Comparison of ENCODE assay signal across 22 cellular contexts in genomic region chr12:109983432-109984142, GRCh38. TPM values are rescaled to one million over a fixed set of nuclear protein-coding genes. Genes with fewer than 3 reads are reported as not detected.
DNase-seq lines count a peak whose midpoint lies in the region; ATAC-seq and TF ChIP-seq lines count a peak whose summit lies in the region.
"Had no signal": no experiment of that assay in that cellular context is flagged by ENCODE, and none has a peak within 500 bp of the region (broad histone marks: within the 10 kb centered on the region; RNA-seq: fewer than 3 reads in every experiment).

No MANE protein-coding gene starts in this region.

- H3K4me3 ChIP-seq in right atrium auricular region, result no peak overlapping the region
- H3K4me3 ChIP-seq in lower lobe of right lung, result no peak overlapping the region
- H3K4me3 ChIP-seq in upper lobe of right lung, result no peak overlapping the region
- H3K4me3 ChIP-seq: BLaER1, breast epithelium, GM23338, tibial nerve had no signal

- H3K27ac Mint-ChIP-seq in activated naive CD8-positive, alpha-beta T cell treated with anti-CD3 and anti-CD28 coated beads for 36 hours, result peak overlapping the region; percentile 38
- H3K27ac Mint-ChIP-seq: GM23338, memory B cell had no signal

- peaks cover 56% of the 10 kb centered on the region for H3K4me1 Mint-ChIP-seq in activated naive CD8-positive, alpha-beta T cell treated with anti-CD3 and anti-CD28 coated beads for 36 hours
- H3K4me1 Mint-ChIP-seq: GM23338, neural crest cell had no signal

- no peak overlapping the region for H3K27ac ChIP-seq in right atrium auricular region
- no peak overlapping the region for H3K27ac ChIP-seq in lower lobe of right lung
- no peak overlapping the region for H3K27ac ChIP-seq in upper lobe of right lung
- H3K27ac ChIP-seq: BLaER1, breast epithelium had no signal

- TF ChIP-seq CTCF in right atrium auricular region (IDR thresholded peaks at IDR 0.05), result no peak
- TF ChIP-seq CTCF in lower lobe of right lung (IDR thresholded peaks at IDR 0.05), result no peak
- no peak for TF ChIP-seq CTCF in upper lobe of right lung (IDR thresholded peaks at IDR 0.05)

- no peaks in the 10 kb centered on the region for H3K27me3 Mint-ChIP-seq in activated naive CD8-positive, alpha-beta T cell treated with anti-CD3 and anti-CD28 coated beads for 36 hours
- H3K27me3 Mint-ChIP-seq: memory B cell had no signal

- DNase-seq in Right ventricle myocardium superior (no peak), right atrium auricular region (ENCODE audit: low spot score) (no peak), lower lobe of right lung (no peak), upper lobe of right lung (no peak), NK-92 (lab: John Stamatoyannopoulos, UW; ENCODE audit: unreplicated experiment) (no peak)
- no peak for DNase-seq in activated naive CD8-positive, alpha-beta T cell treated with anti-CD3 and anti-CD28 coated beads for 36 hours
- DNase-seq: activated gamma-delta T cell treated with Interleukin-2 at 50 U/mL for 16 hours; amniotic stem cell; DMS53; effector CD4-positive, alpha-beta T cell; NCI-H1694 treated with DMSO at 0.1 percent for 48 hours; stimulated activated CD4-positive, alpha-beta T cell treated with anti-CD3 and anti-CD28 coated beads, Interleukin-12 subunit alpha, Interleukin-12 subunit beta, amount 100 ng/mL, for 4 hours; stimulated activated CD4-positive, alpha-beta T cell treated with anti-CD3 and anti-CD28 coated beads, Interleukin-4, amount 100 ng/mL, for 4 hours; stimulated activated naive CD4-positive, alpha-beta T cell treated with Interleukin-2 at 50 U/mL for 16 hours had no signal

- no peak overlapping the region for H3K4me3 Mint-ChIP-seq in activated naive CD8-positive, alpha-beta T cell treated with anti-CD3 and anti-CD28 coated beads for 36 hours
- H3K4me3 Mint-ChIP-seq: GM23338, memory B cell, neural crest cell had no signal

- peaks cover 4% of the 10 kb centered on the region for H3K9me3 Mint-ChIP-seq in activated naive CD8-positive, alpha-beta T cell treated with anti-CD3 and anti-CD28 coated beads for 36 hours
- H3K9me3 Mint-ChIP-seq: GM23338, memory B cell, neural crest cell had no signal

- ATAC-seq in Right ventricle myocardium superior (ENCODE audit: poor library complexity) (peak; percentile 77), lower lobe of right lung (peak; percentile 86 to 94), upper lobe of right lung (peak; percentile 96), HG02610 (IDR thresholded peaks at IDR 0.05; ENCODE audit: unreplicated experiment) (no peak)
- ATAC-seq: GM23338, sciatic nerve had no signal

- peaks cover 75% of the 10 kb centered on the region for H3K36me3 Mint-ChIP-seq in activated naive CD8-positive, alpha-beta T cell treated with anti-CD3 and anti-CD28 coated beads for 36 hours

- H3K27me3 ChIP-seq in right atrium auricular region (no peaks in the 10 kb centered on the region), lower lobe of right lung (ENCODE audit: low read depth) (no peaks in the 10 kb centered on the region), upper lobe of right lung (no peaks in the 10 kb centered on the region)
- H3K27me3 ChIP-seq: BLaER1, breast epithelium, tibial nerve had no signal

- H3K9me3 ChIP-seq in right atrium auricular region, result no peaks in the 10 kb centered on the region
- no peaks in the 10 kb centered on the region for H3K9me3 ChIP-seq in lower lobe of right lung
- no peaks in the 10 kb centered on the region for H3K9me3 ChIP-seq in upper lobe of right lung
- H3K9me3 ChIP-seq: breast epithelium, tibial nerve had no signal

- H3K36me3 ChIP-seq in right atrium auricular region, result peaks cover 96% of the 10 kb centered on the region
- peaks cover 100% of the 10 kb centered on the region for H3K36me3 ChIP-seq in lower lobe of right lung
- peaks cover 99% of the 10 kb centered on the region for H3K36me3 ChIP-seq in upper lobe of right lung
- H3K36me3 ChIP-seq: breast epithelium had no signal

- H3K4me1 ChIP-seq in right atrium auricular region (no peaks in the 10 kb centered on the region), lower lobe of right lung (peaks cover 4% of the 10 kb centered on the region), upper lobe of right lung (no peaks in the 10 kb centered on the region)
- H3K4me1 ChIP-seq: BLaER1, breast epithelium had no signal

- intact Hi-C loops in Right ventricle myocardium superior (cut with DNase I), result no loop called here
- intact Hi-C loops in lower lobe of right lung (cut with DNase I), result no loop called here
- intact Hi-C loops in upper lobe of right lung (cut with DNase I), result no loop called here

RNA-seq across cellular contexts. Expression of gene GIT2, which starts 12.6 kb away (rescaled TPM):
- 41.5 TPM for total RNA-seq in Right ventricle myocardium superior
- total RNA-seq in right atrium auricular region, result 10 to 100 TPM; 24.8 to 26.8 TPM
- total RNA-seq in activated naive CD8-positive, alpha-beta T cell treated with anti-CD3 and anti-CD28 coated beads for 36 hours, result 10 to 100 TPM; 50.6 to 51.0 TPM
- 62.2 TPM for total RNA-seq in lower lobe of right lung
- total RNA-seq in upper lobe of right lung, result 52.1 TPM

RNA-seq across cellular contexts. Expression of gene ANKRD13A, which starts 15.6 kb away (rescaled TPM):
- total RNA-seq in Right ventricle myocardium superior, result 24.7 TPM
- total RNA-seq in right atrium auricular region, result 10 to 100 TPM; 26.0 to 31.8 TPM
- 10 to 100 TPM; 36.8 to 43.6 TPM for total RNA-seq in activated naive CD8-positive, alpha-beta T cell treated with anti-CD3 and anti-CD28 coated beads for 36 hours
- 62.5 TPM for total RNA-seq in lower lobe of right lung
- total RNA-seq in upper lobe of right lung, result 54.0 TPM
